ENCODE assay signal across 11 cellular contexts in the genomic region with DNA sequence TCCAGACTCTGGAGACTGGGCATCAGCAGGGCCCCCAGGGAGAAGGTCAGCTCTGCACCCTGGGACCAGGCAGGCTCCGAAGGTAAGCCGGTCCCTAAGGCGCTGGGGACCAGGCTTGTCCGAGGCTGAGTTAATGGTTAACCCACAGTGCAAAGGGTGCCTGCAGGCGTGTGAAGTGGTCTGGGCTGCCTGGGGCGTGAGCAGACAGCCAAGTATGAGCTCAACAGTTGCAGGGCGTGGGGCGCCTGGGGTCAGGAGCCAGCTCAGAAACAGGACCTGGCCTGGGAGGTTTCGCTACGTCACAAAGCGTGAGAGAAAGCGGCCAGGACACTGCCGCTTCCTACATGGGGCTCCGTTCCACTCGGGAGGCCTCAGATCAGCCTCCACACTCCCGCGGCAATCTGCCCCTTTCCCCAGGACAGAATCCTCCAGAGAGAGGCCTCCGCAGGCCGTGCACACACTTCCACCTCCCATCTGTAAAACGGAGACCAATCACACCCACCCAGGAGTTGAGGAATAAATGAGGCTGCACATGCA. TPM values are rescaled to one million over a fixed set of nuclear protein-coding genes. Genes with fewer than 3 reads are reported as not detected.
DNase-seq lines count a peak whose midpoint lies in the region; ATAC-seq and TF ChIP-seq lines count a peak whose summit lies in the region.
"Had no signal": no experiment of that assay in that cellular context is flagged by ENCODE, and none has a peak within 500 bp of the region (broad histone marks: within the 10 kb centered on the region; RNA-seq: fewer than 3 reads in every experiment).

No MANE protein-coding gene starts in this region.

- ATAC-seq in heart right ventricle (peak; percentile 63 to 87 (median 81)), upper lobe of right lung (peak; percentile 84)
- ATAC-seq: activated T-cell treated with anti-CD3 and anti-CD28 coated beads, Interleukin-2, amount 50 U/mL, for 4 hours had no signal

- H3K36me3 ChIP-seq in heart right ventricle (peaks cover 0 to 65% (median 29%) of the 10 kb centered on the region in 9 donors), muscle layer of duodenum (ENCODE audit: control insufficient read depth in 1 of 2, insufficient read depth in 2 of 2, low read length in 2 of 2) (peaks cover 31 to 47% of the 10 kb centered on the region in 2 donors), upper lobe of right lung (peaks cover 18% of the 10 kb centered on the region)

- H3K27me3 ChIP-seq in heart right ventricle: no peaks in the 10 kb centered on the region
- no peaks in the 10 kb centered on the region for H3K27me3 ChIP-seq in muscle layer of duodenum (ENCODE audit: low read depth, low read length)
- H3K27me3 ChIP-seq in upper lobe of right lung: no peaks in the 10 kb centered on the region

- peak; percentile 61 to 62 for DNase-seq in heart right ventricle
- peak; percentile 93 for DNase-seq in upper lobe of right lung
- DNase-seq in SK-N-DZ (ENCODE audit: low spot score): no peak
- no peak for DNase-seq in superior temporal gyrus (ENCODE audit: extremely low spot score)
- DNase-seq in stimulated activated CD4-positive, alpha-beta T cell treated with anti-CD3 and anti-CD28 coated beads, Interleukin-4, amount 100 ng/mL, for 4 hours: no peak
- DNase-seq: activated T-cell treated with anti-CD3 and anti-CD28 coated beads, Interleukin-2, amount 50 U/mL, for 4 hours; Kasumi-1; mammary epithelial cell; NCI-H2227 treated with DMSO at 0.1 percent for 48 hours had no signal

- H3K4me3 ChIP-seq in heart right ventricle (no peak overlapping the region), muscle layer of duodenum (ENCODE audit: low read depth in 1 of 2, low read length in 2 of 2) (no peak overlapping the region), upper lobe of right lung (no peak overlapping the region)

- TF ChIP-seq CTCF in VCaP (conservative IDR thresholded peaks at IDR 0.05) (no peak), heart right ventricle (IDR thresholded peaks at IDR 0.05) (no peak), upper lobe of right lung (IDR thresholded peaks at IDR 0.05) (no peak)

- intact Hi-C loops in heart right ventricle (cut with DNase I) (loop anchor here in 1 of 10 donors (10.0 kb wide), 1 partner anchor 231 kb away; no protein-coding TSS in a partner anchor), upper lobe of right lung (cut with DNase I) (no loop called here)

- H3K9me3 ChIP-seq in heart right ventricle: no peaks in the 10 kb centered on the region
- no peaks in the 10 kb centered on the region for H3K9me3 ChIP-seq in muscle layer of duodenum (ENCODE audit: control insufficient read depth in 1 of 2, low read length in 2 of 2)
- H3K9me3 ChIP-seq in upper lobe of right lung: no peaks in the 10 kb centered on the region

- H3K27ac ChIP-seq in VCaP: peak overlapping the region; percentile 65
- H3K27ac ChIP-seq in heart right ventricle: peak overlapping the region in 7 of 10 donors; percentile 40 to 65 (median 57)
- H3K27ac ChIP-seq in muscle layer of duodenum (ENCODE audit: low read length): peak overlapping the region; percentile 69
- peak overlapping the region; percentile 72 for H3K27ac ChIP-seq in upper lobe of right lung

- WGBS in heart right ventricle, 2 donors: 43 to 54% methylated on average over 20 of the region's 20 CpGs

- H3K4me1 ChIP-seq in heart right ventricle: peaks cover 0 to 33% (median 23%) of the 10 kb centered on the region in 9 donors
- peaks cover 5 to 18% of the 10 kb centered on the region in 2 donors for H3K4me1 ChIP-seq in muscle layer of duodenum (ENCODE audit: control insufficient read depth in 1 of 2, insufficient read depth in 2 of 2, low read length in 2 of 2)
- peaks cover 7% of the 10 kb centered on the region for H3K4me1 ChIP-seq in upper lobe of right lung

RNA-seq across cellular contexts. Expression of a gene that starts 16.0 kb away (rescaled TPM):
- total RNA-seq in heart right ventricle (10 to 100 TPM; 16.7 to 38.5 (median 27.9) TPM), upper lobe of right lung (57.1 TPM)
- 10 to 100 TPM; 14.3 to 18.3 TPM for polyA plus RNA-seq in heart right ventricle
- not detected in 2 replicates for polyA plus RNA-seq in SK-N-DZ (2014; cell fraction: cytosol; rRNA removed)
- 0.67 TPM in 1 of 2 replicates, not detected in the other for polyA plus RNA-seq in SK-N-DZ (2014; cell fraction: nucleus; rRNA removed)

Comparison
In these comparisons a context has a peak if more than half of its experiments do, and no peak if none do; other contexts are left out.
1. DNase-seq: peak in heart right ventricle (2 of 2) and upper lobe of right lung (single experiment); none in SK-N-DZ (single experiment), superior temporal gyrus (single experiment) and stimulated activated CD4-positive, alpha-beta T cell treated with anti-CD3 and anti-CD28 coated beads, Interleukin-4, amount 100 ng/mL, for 4 hours (0 of 2).
2. Peak in every context shown above with its lines, with median percentiles within 50 percentile points of each other: H3K27ac ChIP-seq.